8 cellular contexts compared by ENCODE assay signal in genomic region chr19:50817941-50818858, GRCh38. TPM values are rescaled to one million over a fixed set of nuclear protein-coding genes. Genes with fewer than 3 reads are reported as not detected.
DNase-seq lines count a peak whose midpoint lies in the region; ATAC-seq and TF ChIP-seq lines count a peak whose summit lies in the region.

No MANE protein-coding gene starts in this region.

- H3K27ac Mint-ChIP-seq in activated naive CD8-positive, alpha-beta T cell treated with anti-CD3 and anti-CD28 coated beads for 36 hours = no peak overlapping the region
- no peak overlapping the region for H3K27ac Mint-ChIP-seq in immature natural killer cell
- H3K27ac Mint-ChIP-seq in stimulated activated naive CD8-positive, alpha-beta T cell treated with anti-CD3 and anti-CD28 coated beads, Interleukin-15, Interleukin-2, amounts not matched to agents 100 ng/mL and 50 ng/mL, for 24 hours = no peak overlapping the region

- TF ChIP-seq CTCF in BE2C (IDR thresholded peaks at IDR 0.05; ENCODE audit: low read depth, low read length) = no peak

- no peaks in the 10 kb centered on the region for H3K36me3 ChIP-seq in BE2C

- H3K4me3 Mint-ChIP-seq in activated naive CD8-positive, alpha-beta T cell treated with anti-CD3 and anti-CD28 coated beads for 36 hours = peak overlapping the region; percentile 70
- peak overlapping the region; percentile 19 to 79 (median 66) for H3K4me3 Mint-ChIP-seq in immature natural killer cell
- peak overlapping the region; percentile 63 for H3K4me3 Mint-ChIP-seq in stimulated activated naive CD8-positive, alpha-beta T cell treated with anti-CD3 and anti-CD28 coated beads, Interleukin-15, Interleukin-2, amounts not matched to agents 100 ng/mL and 50 ng/mL, for 24 hours

- peaks cover 38% of the 10 kb centered on the region for H3K4me1 Mint-ChIP-seq in activated naive CD8-positive, alpha-beta T cell treated with anti-CD3 and anti-CD28 coated beads for 36 hours
- H3K4me1 Mint-ChIP-seq in immature natural killer cell = peaks cover 0 to 13% of the 10 kb centered on the region in 2 donors
- peaks cover 46% of the 10 kb centered on the region for H3K4me1 Mint-ChIP-seq in stimulated activated naive CD8-positive, alpha-beta T cell treated with anti-CD3 and anti-CD28 coated beads, Interleukin-15, Interleukin-2, amounts not matched to agents 100 ng/mL and 50 ng/mL, for 24 hours (ENCODE audit: low read depth)

- H3K36me3 Mint-ChIP-seq in activated naive CD8-positive, alpha-beta T cell treated with anti-CD3 and anti-CD28 coated beads for 36 hours = peaks cover 2% of the 10 kb centered on the region
- peaks cover 0 to 4% (median 3%) of the 10 kb centered on the region in 3 donors for H3K36me3 Mint-ChIP-seq in immature natural killer cell
- H3K36me3 Mint-ChIP-seq in stimulated activated naive CD8-positive, alpha-beta T cell treated with anti-CD3 and anti-CD28 coated beads, Interleukin-15, Interleukin-2, amounts not matched to agents 100 ng/mL and 50 ng/mL, for 24 hours (ENCODE audit: low read depth) = no peaks in the 10 kb centered on the region

- ATAC-seq in GM18517 (IDR thresholded peaks at IDR 0.05; ENCODE audit: unreplicated experiment) = peak; percentile 45
- ATAC-seq in HG02870 (IDR thresholded peaks at IDR 0.05; ENCODE audit: unreplicated experiment) = peak; percentile 60

- peaks cover 17% of the 10 kb centered on the region for H3K4me1 ChIP-seq in BE2C

- H3K27me3 Mint-ChIP-seq in activated naive CD8-positive, alpha-beta T cell treated with anti-CD3 and anti-CD28 coated beads for 36 hours = peaks cover 87% of the 10 kb centered on the region
- peaks cover 12 to 31% (median 24%) of the 10 kb centered on the region in 3 donors for H3K27me3 Mint-ChIP-seq in immature natural killer cell (ENCODE audit: low read depth in 3 of 3)
- peaks cover 79% of the 10 kb centered on the region for H3K27me3 Mint-ChIP-seq in stimulated activated naive CD8-positive, alpha-beta T cell treated with anti-CD3 and anti-CD28 coated beads, Interleukin-15, Interleukin-2, amounts not matched to agents 100 ng/mL and 50 ng/mL, for 24 hours

- H3K4me3 ChIP-seq in BE2C (ENCODE audit: low read depth, low read length) = peak overlapping the region; percentile 71

- no peaks in the 10 kb centered on the region for H3K27me3 ChIP-seq in BE2C

- DNase-seq in BE2C (peak; percentile 95), NCI-H69 (lab: John Stamatoyannopoulos, UW) (peak; percentile 90), immature natural killer cell (peak in 2 of 3 donors; percentile 24 to 28), NCI-H510A treated with DMSO at 0.1 percent for 48 hours (lab: John Stamatoyannopoulos, UW) (no peak)
- DNase-seq in activated naive CD8-positive, alpha-beta T cell treated with anti-CD3 and anti-CD28 coated beads for 36 hours = peak; percentile 62

- no peaks in the 10 kb centered on the region; the same call in 1 of the 2 replicates for H3K9me3 ChIP-seq in BE2C

- peaks cover 3% of the 10 kb centered on the region for H3K9me3 Mint-ChIP-seq in activated naive CD8-positive, alpha-beta T cell treated with anti-CD3 and anti-CD28 coated beads for 36 hours
- no peaks in the 10 kb centered on the region for H3K9me3 Mint-ChIP-seq in immature natural killer cell
- no peaks in the 10 kb centered on the region for H3K9me3 Mint-ChIP-seq in stimulated activated naive CD8-positive, alpha-beta T cell treated with anti-CD3 and anti-CD28 coated beads, Interleukin-15, Interleukin-2, amounts not matched to agents 100 ng/mL and 50 ng/mL, for 24 hours

RNA-seq across cellular contexts. Expression of gene KLK1, which starts 5.4 kb away (rescaled TPM):
- 4.9 TPM for polyA plus RNA-seq in BE2C (2012; ENCODE audit: insufficient read depth, insufficient read length, low read depth)
- total RNA-seq in activated naive CD8-positive, alpha-beta T cell treated with anti-CD3 and anti-CD28 coated beads for 36 hours = 1 to 10 TPM in 1 of 2 experiments, under 1 TPM in 1; 0.60 to 1.1 TPM
- polyA plus RNA-seq in immature natural killer cell = not detected

RNA-seq across cellular contexts. Expression of gene KLK15, which starts 15.2 kb away (rescaled TPM):
- polyA plus RNA-seq in BE2C (2012; ENCODE audit: insufficient read depth, insufficient read length, low read depth) = not detected
- total RNA-seq in activated naive CD8-positive, alpha-beta T cell treated with anti-CD3 and anti-CD28 coated beads for 36 hours = not detected
- polyA plus RNA-seq in immature natural killer cell = not detected

RNA-seq across cellular contexts. Expression of gene ACP4, which starts 28.0 kb away (rescaled TPM):
- polyA plus RNA-seq in BE2C (2012; ENCODE audit: insufficient read depth, insufficient read length, low read depth) = 0.54 TPM
- total RNA-seq in activated naive CD8-positive, alpha-beta T cell treated with anti-CD3 and anti-CD28 coated beads for 36 hours = not detected
- not detected for polyA plus RNA-seq in immature natural killer cell

RNA-seq across cellular contexts. Expression of gene KLK3, which starts 36.5 kb away (rescaled TPM):
- not detected for polyA plus RNA-seq in BE2C (2012; ENCODE audit: insufficient read depth, insufficient read length, low read depth)
- total RNA-seq in activated naive CD8-positive, alpha-beta T cell treated with anti-CD3 and anti-CD28 coated beads for 36 hours = not detected
- polyA plus RNA-seq in immature natural killer cell = not detected

RNA-seq across cellular contexts. Expression of gene GPR32, which starts 47.9 kb away (rescaled TPM):
- polyA plus RNA-seq in BE2C (2012; ENCODE audit: insufficient read depth, insufficient read length, low read depth) = not detected
- not detected for total RNA-seq in activated naive CD8-positive, alpha-beta T cell treated with anti-CD3 and anti-CD28 coated beads for 36 hours
- polyA plus RNA-seq in immature natural killer cell = not detected
